In the genomic region with DNA sequence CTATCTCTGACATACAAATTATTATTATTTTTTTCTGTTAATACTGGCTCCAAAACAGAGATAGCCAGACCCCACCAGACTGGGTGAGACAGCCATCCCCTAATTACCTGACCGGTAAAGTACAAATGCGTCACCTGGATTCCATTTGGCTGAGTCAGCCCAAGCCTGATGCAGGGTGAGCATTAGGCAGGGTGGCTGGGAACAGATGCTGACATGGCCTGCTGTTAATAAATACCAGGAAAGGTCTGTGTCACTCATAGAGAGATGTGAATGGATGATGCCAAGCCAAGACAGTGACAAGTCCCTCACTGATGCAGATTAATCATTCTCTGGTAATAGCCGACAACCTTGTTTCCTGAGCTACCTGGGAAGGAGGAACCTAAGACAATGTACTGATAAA, we compare ENCODE assay signal across 16 cellular contexts.
DNase-seq lines count a peak whose midpoint lies in the region; ATAC-seq and TF ChIP-seq lines count a peak whose summit lies in the region.
"Had no signal": no experiment of that assay in that cellular context is flagged by ENCODE, and none has a peak within 500 bp of the region (broad histone marks: within the 10 kb centered on the region; RNA-seq: fewer than 3 reads in every experiment).

No MANE protein-coding gene starts in this region.

- H3K27ac Mint-ChIP-seq in Caco-2 (ENCODE audit: unreplicated experiment), result no peak overlapping the region
- peak overlapping the region; percentile 84 for H3K27ac Mint-ChIP-seq in endodermal cell
- H3K27ac Mint-ChIP-seq in CD14-positive monocyte, result no peak overlapping the region
- H3K27ac Mint-ChIP-seq: activated CD4-positive, alpha-beta memory T cell treated with anti-CD3 and anti-CD28 coated beads, Interleukin-2, amount 10 ng/mL, durations not matched to agents 7 days and 5 days; activated T-helper 17 cell treated with anti-CD3 and anti-CD28 coated beads, Interleukin-2, amount 50 U/mL, for 72 hours had no signal

- ATAC-seq in lung (ENCODE audit: insufficient read depth, low FRiP score) (peak; percentile 19), GM19452 (IDR thresholded peaks at IDR 0.05; ENCODE audit: unreplicated experiment) (no peak)
- ATAC-seq: activated T-helper 17 cell treated with anti-CD3 and anti-CD28 coated beads, Interleukin-2, amount 50 U/mL, for 72 hours had no signal

- H3K27ac ChIP-seq in endodermal cell (ENCODE audit: low read depth, low read length) (no peak overlapping the region), lung (ENCODE audit: low read depth in 1 of 2, low read length in 1 of 2) (no peak overlapping the region)
- H3K27ac ChIP-seq: testis had no signal

- peak; percentile 46 to 85 for DNase-seq in Caco-2
- peak; percentile 56 for DNase-seq in HT1080 (ENCODE audit: low read depth)
- peak; percentile 89 for DNase-seq in endodermal cell
- DNase-seq in lung (ENCODE audit: low spot score), result no peak
- no peak for DNase-seq in CD14-positive monocyte (ENCODE audit: low spot score)
- DNase-seq in activated CD4-positive, alpha-beta T cell treated with anti-CD3 and anti-CD28 coated beads, Interleukin-2, amount 50 U/mL, for 48 hours, result no peak
- DNase-seq in putamen (ENCODE audit: low spot score), result no peak
- DNase-seq: activated CD4-positive, alpha-beta memory T cell treated with anti-CD3 and anti-CD28 coated beads, Interleukin-2, amount 10 ng/mL, durations not matched to agents 7 days and 5 days; cortex of kidney; DMS79 treated with DMSO at 0.1 percent for 48 hours; NCI-H1105; stimulated activated CD4-positive, alpha-beta T cell treated with anti-CD3 and anti-CD28 coated beads, Interleukin-15, amount 100 ng/mL, for 24 hours; T1000; testis had no signal

- H3K36me3 Mint-ChIP-seq in Caco-2 (ENCODE audit: insufficient read depth, unreplicated experiment) (no peaks in the 10 kb centered on the region), endodermal cell (ENCODE audit: low read depth) (no peaks in the 10 kb centered on the region), CD14-positive monocyte (no peaks in the 10 kb centered on the region)

- no peak overlapping the region for H3K4me3 ChIP-seq in Caco-2 (ENCODE audit: low read depth, low read length)
- H3K4me3 ChIP-seq in endodermal cell (ENCODE audit: low read length), result no peak overlapping the region
- no peak overlapping the region for H3K4me3 ChIP-seq in lung
- H3K4me3 ChIP-seq: testis had no signal

- POLR2A ChIA-PET in Caco-2 (lab: Charles Lee), result no interaction called here

- H3K4me3 Mint-ChIP-seq in Caco-2 (ENCODE audit: unreplicated experiment) (no peak overlapping the region), endodermal cell (no peak overlapping the region), CD14-positive monocyte (no peak overlapping the region)
- H3K4me3 Mint-ChIP-seq: activated CD4-positive, alpha-beta memory T cell treated with anti-CD3 and anti-CD28 coated beads, Interleukin-2, amount 10 ng/mL, durations not matched to agents 7 days and 5 days; activated T-helper 17 cell treated with anti-CD3 and anti-CD28 coated beads, Interleukin-2, amount 50 U/mL, for 72 hours had no signal

- H3K4me1 ChIP-seq in Caco-2 (peaks cover 9% of the 10 kb centered on the region), endodermal cell (ENCODE audit: control insufficient read depth, insufficient read depth, low read length) (no peaks in the 10 kb centered on the region), lung (ENCODE audit: control insufficient read depth in 2 of 2, insufficient read depth in 2 of 2, low read length in 2 of 2) (no peaks in the 10 kb centered on the region)
- H3K4me1 ChIP-seq: testis had no signal

- no peaks in the 10 kb centered on the region for H3K27me3 Mint-ChIP-seq in Caco-2 (ENCODE audit: insufficient read depth, unreplicated experiment)
- no peaks in the 10 kb centered on the region for H3K27me3 Mint-ChIP-seq in endodermal cell (ENCODE audit: insufficient read depth)
- peaks cover 0 to 2% (median 1%) of the 10 kb centered on the region in 3 donors for H3K27me3 Mint-ChIP-seq in CD14-positive monocyte (ENCODE audit: low read depth in 3 of 3)
- H3K27me3 Mint-ChIP-seq: activated CD4-positive, alpha-beta memory T cell treated with anti-CD3 and anti-CD28 coated beads, Interleukin-2, amount 10 ng/mL, durations not matched to agents 7 days and 5 days had no signal

- no peaks in the 10 kb centered on the region for H3K27me3 ChIP-seq in Caco-2 (replicated peaks; ENCODE audit: control insufficient read depth, insufficient read depth, low read length)
- H3K27me3 ChIP-seq in endodermal cell (ENCODE audit: control insufficient read depth, insufficient read depth, low read length, poor library complexity, severe bottlenecking), result no peaks in the 10 kb centered on the region
- H3K27me3 ChIP-seq in lung (ENCODE audit: control insufficient read depth, insufficient read depth), result no peaks in the 10 kb centered on the region
- H3K27me3 ChIP-seq: testis had no signal

- no peaks in the 10 kb centered on the region for H3K9me3 ChIP-seq in Caco-2
- H3K9me3 ChIP-seq in endodermal cell (ENCODE audit: control insufficient read depth, low read length), result peaks cover 6% of the 10 kb centered on the region
- peaks cover 0 to 2% of the 10 kb centered on the region in 2 donors for H3K9me3 ChIP-seq in lung (ENCODE audit: control insufficient read depth in 2 of 2, insufficient read depth in 1 of 2, low read length in 1 of 2)
- H3K9me3 ChIP-seq: testis had no signal

- CTCF ChIA-PET in Caco-2 (lab: Charles Lee), result interaction anchor here (0.6 kb wide), 1 partner anchor 55 kb away, joined by 3 read pairs; no protein-coding TSS in a partner anchor

- no peak overlapping the region for H3K9ac ChIP-seq in endodermal cell (ENCODE audit: extremely low read depth, low read length, poor library complexity, severe bottlenecking)

- no TSS peak for BruUV-seq in Caco-2 (replicated peaks; lab: Mats Ljungman, UMichigan)

- H3K4me1 Mint-ChIP-seq in Caco-2 (ENCODE audit: low read depth, unreplicated experiment) (peaks cover 18% of the 10 kb centered on the region), endodermal cell (peaks cover 14% of the 10 kb centered on the region), CD14-positive monocyte (no peaks in the 10 kb centered on the region)
- H3K4me1 Mint-ChIP-seq: activated CD4-positive, alpha-beta memory T cell treated with anti-CD3 and anti-CD28 coated beads, Interleukin-2, amount 10 ng/mL, durations not matched to agents 7 days and 5 days; activated T-helper 17 cell treated with anti-CD3 and anti-CD28 coated beads, Interleukin-2, amount 50 U/mL, for 72 hours had no signal

- intact Hi-C loops in Caco-2 (cut with micrococcal nuclease; ENCODE audit: unreplicated experiment), result no loop called here
- intact Hi-C loops in CD14-positive monocyte (cut with micrococcal nuclease), result no loop called here

- no peaks in the 10 kb centered on the region for H3K36me3 ChIP-seq in Caco-2 (ENCODE audit: control insufficient read depth, insufficient read depth, low read length)
- no peaks in the 10 kb centered on the region for H3K36me3 ChIP-seq in endodermal cell (ENCODE audit: control insufficient read depth, insufficient read depth, low read length)
- no peaks in the 10 kb centered on the region for H3K36me3 ChIP-seq in lung (ENCODE audit: control insufficient read depth in 2 of 2, insufficient read depth in 2 of 2, low read length in 2 of 2)

- H3K9me3 Mint-ChIP-seq in Caco-2 (ENCODE audit: unreplicated experiment) (peaks cover 16% of the 10 kb centered on the region), endodermal cell (peaks cover 7% of the 10 kb centered on the region), CD14-positive monocyte (peaks cover 0 to 12% (median 5%) of the 10 kb centered on the region in 7 donors)
- H3K9me3 Mint-ChIP-seq: activated CD4-positive, alpha-beta memory T cell treated with anti-CD3 and anti-CD28 coated beads, Interleukin-2, amount 10 ng/mL, durations not matched to agents 7 days and 5 days had no signal

- no peak for TF ChIP-seq CTCF in Caco-2 (IDR thresholded peaks at IDR 0.05; ENCODE audit: insufficient read depth in 1 of 2, low read depth in 1 of 2, low read length in 1 of 2, severe bottlenecking in 1 of 2, unreplicated experiment in 1 of 2)
- no peak for TF ChIP-seq CTCF in endodermal cell (conservative IDR thresholded peaks at IDR 0.05)
- no peak for TF ChIP-seq CTCF in lung (IDR thresholded peaks at IDR 0.05; ENCODE audit: control extremely low read depth, extremely low read depth)
- no peak for TF ChIP-seq CTCF in CD14-positive monocyte (IDR thresholded peaks at IDR 0.05)

- WGBS in endodermal cell (ENCODE audit: insufficient coverage in 1 of 2, insufficient read length in 1 of 2), 2 experiments, result 83 to 84% methylated on average over 3 of the region's 3 CpGs
- WGBS in lung, 2 donors, result 78 to 86% methylated on average over 3 of the region's 3 CpGs

Comparison
In these comparisons a context has a peak if more than half of its experiments do, and no peak if none do; other contexts are left out.
1. DNase-seq: peak in Caco-2 (2 of 2), HT1080 (single experiment) and endodermal cell (single experiment); none in lung (single experiment), CD14-positive monocyte (single experiment), activated CD4-positive, alpha-beta T cell treated with anti-CD3 and anti-CD28 coated beads, Interleukin-2, amount 50 U/mL, for 48 hours (0 of 2) and putamen (single experiment).